1 cellular context compared by ENCODE assay signal in the genomic region with DNA sequence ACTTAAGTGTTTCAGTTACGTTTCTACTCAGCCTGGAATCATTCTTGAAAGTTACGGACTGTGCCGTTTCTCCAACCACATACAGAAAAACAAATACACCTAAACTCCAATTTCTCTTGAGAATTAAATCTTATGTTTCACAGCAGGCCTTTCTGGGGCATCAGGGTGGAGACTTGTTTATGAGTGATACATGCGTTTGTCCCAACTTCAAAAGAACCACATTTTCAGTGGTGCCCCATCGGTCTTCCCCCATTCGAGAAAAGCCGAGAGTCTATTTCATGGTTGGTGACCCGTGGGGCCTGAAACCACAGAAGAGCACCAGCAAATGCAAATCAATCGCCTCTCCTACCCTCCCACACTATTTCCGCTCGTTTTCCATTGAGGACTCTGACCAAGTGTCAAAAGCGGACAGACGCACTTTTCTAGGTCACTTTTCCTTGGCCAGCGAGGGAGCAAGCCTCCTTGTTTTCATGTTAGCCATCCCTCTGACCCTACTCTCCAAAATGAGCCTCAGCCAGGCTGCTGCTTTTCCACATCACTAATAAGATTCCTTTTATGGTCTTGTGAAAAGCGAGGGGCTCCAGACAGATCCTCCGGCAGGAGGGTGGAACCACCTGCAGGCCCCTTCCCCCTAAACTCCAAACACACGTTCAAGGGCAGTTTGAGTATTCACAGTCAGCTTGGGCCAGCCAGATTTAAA.
A peak's percentile ranks its signal among the peaks of the same experiment; 100 is the strongest.
TF ChIP-seq lines count a peak whose summit lies in the region.

No MANE protein-coding gene starts in this region.

TF ChIP-seq in HepG2, 621 proteins besides CTCF, POLR2A, EP300 and RAD21 (continued from another document and continues in another):
- TF ChIP-seq, protein P1, sequence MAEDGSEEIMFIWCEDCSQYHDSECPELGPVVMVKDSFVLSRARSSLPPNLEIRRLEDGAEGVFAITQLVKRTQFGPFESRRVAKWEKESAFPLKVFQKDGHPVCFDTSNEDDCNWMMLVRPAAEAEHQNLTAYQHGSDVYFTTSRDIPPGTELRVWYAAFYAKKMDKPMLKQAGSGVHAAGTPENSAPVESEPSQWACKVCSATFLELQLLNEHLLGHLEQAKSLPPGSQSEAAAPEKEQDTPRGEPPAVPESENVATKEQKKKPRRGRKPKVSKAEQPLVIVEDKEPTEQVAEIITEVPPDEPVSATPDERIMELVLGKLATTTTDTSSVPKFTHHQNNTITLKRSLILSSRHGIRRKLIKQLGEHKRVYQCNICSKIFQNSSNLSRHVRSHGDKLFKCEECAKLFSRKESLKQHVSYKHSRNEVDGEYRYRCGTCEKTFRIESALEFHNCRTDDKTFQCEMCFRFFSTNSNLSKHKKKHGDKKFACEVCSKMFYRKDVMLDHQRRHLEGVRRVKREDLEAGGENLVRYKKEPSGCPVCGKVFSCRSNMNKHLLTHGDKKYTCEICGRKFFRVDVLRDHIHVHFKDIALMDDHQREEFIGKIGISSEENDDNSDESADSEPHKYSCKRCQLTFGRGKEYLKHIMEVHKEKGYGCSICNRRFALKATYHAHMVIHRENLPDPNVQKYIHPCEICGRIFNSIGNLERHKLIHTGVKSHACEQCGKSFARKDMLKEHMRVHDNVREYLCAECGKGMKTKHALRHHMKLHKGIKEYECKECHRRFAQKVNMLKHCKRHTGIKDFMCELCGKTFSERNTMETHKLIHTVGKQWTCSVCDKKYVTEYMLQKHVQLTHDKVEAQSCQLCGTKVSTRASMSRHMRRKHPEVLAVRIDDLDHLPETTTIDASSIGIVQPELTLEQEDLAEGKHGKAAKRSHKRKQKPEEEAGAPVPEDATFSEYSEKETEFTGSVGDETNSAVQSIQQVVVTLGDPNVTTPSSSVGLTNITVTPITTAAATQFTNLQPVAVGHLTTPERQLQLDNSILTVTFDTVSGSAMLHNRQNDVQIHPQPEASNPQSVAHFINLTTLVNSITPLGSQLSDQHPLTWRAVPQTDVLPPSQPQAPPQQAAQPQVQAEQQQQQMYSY (CRISPR knock-in tag; IDR thresholded peaks at IDR 0.05): 0 out of 2 replicates have a peak, but pooled peaks have one; percentile 46
- TF ChIP-seq SSRP1 (CRISPR knock-in tag; IDR thresholded peaks at IDR 0.05) (no peak), FOSL2 (CRISPR knock-in tag; IDR thresholded peaks at IDR 0.05) (0 out of 2 replicates have a peak, but pooled peaks have one; percentile 12), KMT2A (CRISPR knock-in tag; IDR thresholded peaks at IDR 0.05) (peak; percentile 59), ATF7-NPFF (CRISPR knock-in tag; IDR thresholded peaks at IDR 0.05; ENCODE audit: low read depth) (peak; percentile 23; the same call in 1 of the 2 replicates), ARNT2 (CRISPR knock-in tag; IDR thresholded peaks at IDR 0.05; ENCODE audit: low read depth) (0 out of 2 replicates have a peak, but pooled peaks have one; percentile 19), SALL1 (CRISPR knock-in tag; IDR thresholded peaks at IDR 0.05) (peak; percentile 73), ZSCAN29 (CRISPR knock-in tag; conservative IDR thresholded peaks at IDR 0.05) (0 out of 2 replicates have a peak, but pooled peaks have one; percentile 60), ZBTB3 (CRISPR knock-in tag; IDR thresholded peaks at IDR 0.05; ENCODE audit: borderline replicate concordance, low read depth) (0 out of 2 replicates have a peak, but pooled peaks have one; percentile 74), ZNF558 (CRISPR knock-in tag; IDR thresholded peaks at IDR 0.05; ENCODE audit: borderline replicate concordance) (no peak), RFX1 (IDR thresholded peaks at IDR 0.05) (no peak), ZNF382 (CRISPR knock-in tag; IDR thresholded peaks at IDR 0.05; ENCODE audit: borderline replicate concordance) (no peak), ZNF781 (CRISPR knock-in tag; IDR thresholded peaks at IDR 0.05; ENCODE audit: borderline replicate concordance, not compliant biosample characterization) (peak; percentile 10), ZNF263 (CRISPR knock-in tag; IDR thresholded peaks at IDR 0.05) (0 out of 2 replicates have a peak, but pooled peaks have one; percentile 27), ZSCAN31 (CRISPR knock-in tag; IDR thresholded peaks at IDR 0.05; ENCODE audit: low read depth) (peak; percentile 20; the same call in 1 of the 2 replicates), KDM2A (CRISPR knock-in tag; IDR thresholded peaks at IDR 0.05; ENCODE audit: borderline replicate concordance, low read depth) (no peak), LCORL (IDR thresholded peaks at IDR 0.05) (no peak), LCORL (CRISPR knock-in tag; IDR thresholded peaks at IDR 0.05) (peak; percentile 62; the same call in 1 of the 2 replicates), SIN3B (IDR thresholded peaks at IDR 0.05; ENCODE audit: low read length) (0 out of 2 replicates have a peak, but pooled peaks have one; percentile 9), ETV5 (CRISPR knock-in tag; IDR thresholded peaks at IDR 0.05; ENCODE audit: borderline replicate concordance) (peak; percentile 70; the same call in 1 of the 2 replicates), RARA (CRISPR knock-in tag; IDR thresholded peaks at IDR 0.05) (peak; percentile 42; the same call in 1 of the 2 replicates), TBX2 (CRISPR knock-in tag; IDR thresholded peaks at IDR 0.05; ENCODE audit: borderline replicate concordance) (peak; percentile 55), SKI (IDR thresholded peaks at IDR 0.05; ENCODE audit: partially characterized antibody) (peak; percentile 11), THAP11 (CRISPR knock-in tag; IDR thresholded peaks at IDR 0.05) (no peak), ELF4 (CRISPR knock-in tag; IDR thresholded peaks at IDR 0.05; ENCODE audit: borderline replicate concordance) (0 out of 2 replicates have a peak, but pooled peaks have one; percentile 61), FOXC1 (CRISPR knock-in tag; IDR thresholded peaks at IDR 0.05; ENCODE audit: borderline replicate concordance) (no peak), TCF7L2 (IDR thresholded peaks at IDR 0.05; ENCODE audit: low read depth, low read length) (no peak), POLR2AphosphoS5 (IDR thresholded peaks at IDR 0.05; ENCODE audit: low read depth, low read length) (peak; percentile 54), MIXL1 (CRISPR knock-in tag; IDR thresholded peaks at IDR 0.05) (peak; percentile 25; the same call in 1 of the 2 replicates), XRCC5 (optimal IDR thresholded peaks at IDR 0.05; ENCODE audit: low read length) (peak; percentile 40)
- TF ChIP-seq, protein P2, sequence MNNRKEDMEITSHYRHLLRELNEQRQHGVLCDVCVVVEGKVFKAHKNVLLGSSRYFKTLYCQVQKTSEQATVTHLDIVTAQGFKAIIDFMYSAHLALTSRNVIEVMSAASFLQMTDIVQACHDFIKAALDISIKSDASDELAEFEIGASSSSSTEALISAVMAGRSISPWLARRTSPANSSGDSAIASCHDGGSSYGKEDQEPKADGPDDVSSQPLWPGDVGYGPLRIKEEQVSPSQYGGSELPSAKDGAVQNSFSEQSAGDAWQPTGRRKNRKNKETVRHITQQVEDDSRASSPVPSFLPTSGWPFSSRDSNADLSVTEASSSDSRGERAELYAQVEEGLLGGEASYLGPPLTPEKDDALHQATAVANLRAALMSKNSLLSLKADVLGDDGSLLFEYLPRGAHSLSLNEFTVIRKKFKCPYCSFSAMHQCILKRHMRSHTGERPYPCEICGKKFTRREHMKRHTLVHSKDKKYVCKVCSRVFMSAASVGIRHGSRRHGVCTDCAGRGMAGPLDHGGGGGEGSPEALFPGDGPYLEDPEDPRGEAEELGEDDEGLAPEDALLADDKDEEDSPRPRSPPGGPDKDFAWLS (CRISPR knock-in tag; IDR thresholded peaks at IDR 0.05; ENCODE audit: borderline replicate concordance): peak; percentile 7; the same call in 1 of the 2 replicates
- TF ChIP-seq, protein P3, sequence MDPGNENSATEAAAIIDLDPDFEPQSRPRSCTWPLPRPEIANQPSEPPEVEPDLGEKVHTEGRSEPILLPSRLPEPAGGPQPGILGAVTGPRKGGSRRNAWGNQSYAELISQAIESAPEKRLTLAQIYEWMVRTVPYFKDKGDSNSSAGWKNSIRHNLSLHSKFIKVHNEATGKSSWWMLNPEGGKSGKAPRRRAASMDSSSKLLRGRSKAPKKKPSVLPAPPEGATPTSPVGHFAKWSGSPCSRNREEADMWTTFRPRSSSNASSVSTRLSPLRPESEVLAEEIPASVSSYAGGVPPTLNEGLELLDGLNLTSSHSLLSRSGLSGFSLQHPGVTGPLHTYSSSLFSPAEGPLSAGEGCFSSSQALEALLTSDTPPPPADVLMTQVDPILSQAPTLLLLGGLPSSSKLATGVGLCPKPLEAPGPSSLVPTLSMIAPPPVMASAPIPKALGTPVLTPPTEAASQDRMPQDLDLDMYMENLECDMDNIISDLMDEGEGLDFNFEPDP (CRISPR knock-in tag; conservative IDR thresholded peaks at IDR 0.05): 0 out of 2 replicates have a peak, but pooled peaks have one; percentile 69
- TF ChIP-seq, protein P4, sequence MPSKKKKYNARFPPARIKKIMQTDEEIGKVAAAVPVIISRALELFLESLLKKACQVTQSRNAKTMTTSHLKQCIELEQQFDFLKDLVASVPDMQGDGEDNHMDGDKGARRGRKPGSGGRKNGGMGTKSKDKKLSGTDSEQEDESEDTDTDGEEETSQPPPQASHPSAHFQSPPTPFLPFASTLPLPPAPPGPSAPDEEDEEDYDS (CRISPR knock-in tag; IDR thresholded peaks at IDR 0.05): peak; percentile 50; the same call in 1 of the 2 replicates
- TF ChIP-seq, protein P5, sequence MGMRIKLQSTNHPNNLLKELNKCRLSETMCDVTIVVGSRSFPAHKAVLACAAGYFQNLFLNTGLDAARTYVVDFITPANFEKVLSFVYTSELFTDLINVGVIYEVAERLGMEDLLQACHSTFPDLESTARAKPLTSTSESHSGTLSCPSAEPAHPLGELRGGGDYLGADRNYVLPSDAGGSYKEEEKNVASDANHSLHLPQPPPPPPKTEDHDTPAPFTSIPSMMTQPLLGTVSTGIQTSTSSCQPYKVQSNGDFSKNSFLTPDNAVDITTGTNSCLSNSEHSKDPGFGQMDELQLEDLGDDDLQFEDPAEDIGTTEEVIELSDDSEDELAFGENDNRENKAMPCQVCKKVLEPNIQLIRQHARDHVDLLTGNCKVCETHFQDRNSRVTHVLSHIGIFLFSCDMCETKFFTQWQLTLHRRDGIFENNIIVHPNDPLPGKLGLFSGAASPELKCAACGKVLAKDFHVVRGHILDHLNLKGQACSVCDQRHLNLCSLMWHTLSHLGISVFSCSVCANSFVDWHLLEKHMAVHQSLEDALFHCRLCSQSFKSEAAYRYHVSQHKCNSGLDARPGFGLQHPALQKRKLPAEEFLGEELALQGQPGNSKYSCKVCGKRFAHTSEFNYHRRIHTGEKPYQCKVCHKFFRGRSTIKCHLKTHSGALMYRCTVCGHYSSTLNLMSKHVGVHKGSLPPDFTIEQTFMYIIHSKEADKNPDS (CRISPR knock-in tag; IDR thresholded peaks at IDR 0.05): no peak
- TF ChIP-seq, protein P6, sequence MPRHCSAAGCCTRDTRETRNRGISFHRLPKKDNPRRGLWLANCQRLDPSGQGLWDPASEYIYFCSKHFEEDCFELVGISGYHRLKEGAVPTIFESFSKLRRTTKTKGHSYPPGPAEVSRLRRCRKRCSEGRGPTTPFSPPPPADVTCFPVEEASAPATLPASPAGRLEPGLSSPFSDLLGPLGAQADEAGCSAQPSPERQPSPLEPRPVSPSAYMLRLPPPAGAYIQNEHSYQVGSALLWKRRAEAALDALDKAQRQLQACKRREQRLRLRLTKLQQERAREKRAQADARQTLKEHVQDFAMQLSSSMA (CRISPR knock-in tag; IDR thresholded peaks at IDR 0.05): 0 out of 2 replicates have a peak, but pooled peaks have one; percentile 17
- TF ChIP-seq, protein P7, sequence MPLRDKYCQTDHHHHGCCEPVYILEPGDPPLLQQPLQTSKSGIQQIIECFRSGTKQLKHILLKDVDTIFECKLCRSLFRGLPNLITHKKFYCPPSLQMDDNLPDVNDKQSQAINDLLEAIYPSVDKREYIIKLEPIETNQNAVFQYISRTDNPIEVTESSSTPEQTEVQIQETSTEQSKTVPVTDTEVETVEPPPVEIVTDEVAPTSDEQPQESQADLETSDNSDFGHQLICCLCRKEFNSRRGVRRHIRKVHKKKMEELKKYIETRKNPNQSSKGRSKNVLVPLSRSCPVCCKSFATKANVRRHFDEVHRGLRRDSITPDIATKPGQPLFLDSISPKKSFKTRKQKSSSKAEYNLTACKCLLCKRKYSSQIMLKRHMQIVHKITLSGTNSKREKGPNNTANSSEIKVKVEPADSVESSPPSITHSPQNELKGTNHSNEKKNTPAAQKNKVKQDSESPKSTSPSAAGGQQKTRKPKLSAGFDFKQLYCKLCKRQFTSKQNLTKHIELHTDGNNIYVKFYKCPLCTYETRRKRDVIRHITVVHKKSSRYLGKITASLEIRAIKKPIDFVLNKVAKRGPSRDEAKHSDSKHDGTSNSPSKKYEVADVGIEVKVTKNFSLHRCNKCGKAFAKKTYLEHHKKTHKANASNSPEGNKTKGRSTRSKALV (CRISPR knock-in tag; IDR thresholded peaks at IDR 0.05): 0 out of 2 replicates have a peak, but pooled peaks have one; percentile 50
- TF ChIP-seq, protein P8, sequence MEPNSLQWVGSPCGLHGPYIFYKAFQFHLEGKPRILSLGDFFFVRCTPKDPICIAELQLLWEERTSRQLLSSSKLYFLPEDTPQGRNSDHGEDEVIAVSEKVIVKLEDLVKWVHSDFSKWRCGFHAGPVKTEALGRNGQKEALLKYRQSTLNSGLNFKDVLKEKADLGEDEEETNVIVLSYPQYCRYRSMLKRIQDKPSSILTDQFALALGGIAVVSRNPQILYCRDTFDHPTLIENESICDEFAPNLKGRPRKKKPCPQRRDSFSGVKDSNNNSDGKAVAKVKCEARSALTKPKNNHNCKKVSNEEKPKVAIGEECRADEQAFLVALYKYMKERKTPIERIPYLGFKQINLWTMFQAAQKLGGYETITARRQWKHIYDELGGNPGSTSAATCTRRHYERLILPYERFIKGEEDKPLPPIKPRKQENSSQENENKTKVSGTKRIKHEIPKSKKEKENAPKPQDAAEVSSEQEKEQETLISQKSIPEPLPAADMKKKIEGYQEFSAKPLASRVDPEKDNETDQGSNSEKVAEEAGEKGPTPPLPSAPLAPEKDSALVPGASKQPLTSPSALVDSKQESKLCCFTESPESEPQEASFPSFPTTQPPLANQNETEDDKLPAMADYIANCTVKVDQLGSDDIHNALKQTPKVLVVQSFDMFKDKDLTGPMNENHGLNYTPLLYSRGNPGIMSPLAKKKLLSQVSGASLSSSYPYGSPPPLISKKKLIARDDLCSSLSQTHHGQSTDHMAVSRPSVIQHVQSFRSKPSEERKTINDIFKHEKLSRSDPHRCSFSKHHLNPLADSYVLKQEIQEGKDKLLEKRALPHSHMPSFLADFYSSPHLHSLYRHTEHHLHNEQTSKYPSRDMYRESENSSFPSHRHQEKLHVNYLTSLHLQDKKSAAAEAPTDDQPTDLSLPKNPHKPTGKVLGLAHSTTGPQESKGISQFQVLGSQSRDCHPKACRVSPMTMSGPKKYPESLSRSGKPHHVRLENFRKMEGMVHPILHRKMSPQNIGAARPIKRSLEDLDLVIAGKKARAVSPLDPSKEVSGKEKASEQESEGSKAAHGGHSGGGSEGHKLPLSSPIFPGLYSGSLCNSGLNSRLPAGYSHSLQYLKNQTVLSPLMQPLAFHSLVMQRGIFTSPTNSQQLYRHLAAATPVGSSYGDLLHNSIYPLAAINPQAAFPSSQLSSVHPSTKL (CRISPR knock-in tag; IDR thresholded peaks at IDR 0.05): 0 out of 2 replicates have a peak, but pooled peaks have one; percentile 52
